ENCODE assay signal across 29 cellular contexts in genomic region chr14:90891326-90891725, GRCh38.
"Had no signal": no experiment of that assay in that cellular context is flagged by ENCODE, and none has a peak within 500 bp of the region (broad histone marks: within the 10 kb centered on the region; RNA-seq: fewer than 3 reads in every experiment).

No MANE protein-coding gene starts in this region.

- H3K36me3 ChIP-seq: colonic mucosa, heart left ventricle had no signal

- H3K27ac Mint-ChIP-seq: dendritic cell treated with granulocyte-macrophage colony-stimulating factor and Interleukin-4, amounts not matched to agents 40 ng/mL and 50 ng/mL, for 4 days; effector memory CD8-positive, alpha-beta T cell; endodermal cell had no signal

- H3K4me3 Mint-ChIP-seq: dendritic cell treated with granulocyte-macrophage colony-stimulating factor and Interleukin-4, amounts not matched to agents 40 ng/mL and 50 ng/mL, for 4 days; effector memory CD8-positive, alpha-beta T cell; endodermal cell had no signal

- DNase-seq: colonic mucosa; cortex of kidney; dermis blood vessel endothelial cell; dorsolateral prefrontal cortex; effector CD4-positive, alpha-beta T cell; effector CD8-positive, alpha-beta T cell; effector memory CD4-positive, alpha-beta T cell; effector memory CD8-positive, alpha-beta T cell; endodermal cell; erythroblast; esophagus squamous epithelium; foreskin fibroblast; foreskin keratinocyte; foreskin melanocyte; gastrocnemius medialis; glutamatergic neuron; head of caudate nucleus; heart left ventricle; heart right ventricle had no signal

- H3K27me3 ChIP-seq: colonic mucosa, dorsolateral prefrontal cortex, esophagus muscularis mucosa, esophagus squamous epithelium, foreskin keratinocyte, gastrocnemius medialis, gastroesophageal sphincter, heart left ventricle, heart right ventricle had no signal

- FAIRE-seq: colon, endometrium, endothelial cell of umbilical vein, frontal cortex had no signal

- H3K9me3 Mint-ChIP-seq: dendritic cell treated with granulocyte-macrophage colony-stimulating factor and Interleukin-4, amounts not matched to agents 40 ng/mL and 50 ng/mL, for 4 days; effector memory CD8-positive, alpha-beta T cell; endodermal cell had no signal

- H3K27ac ChIP-seq: colonic mucosa, coronary artery, epithelial cell of prostate, esophagus muscularis mucosa, esophagus squamous epithelium, foreskin keratinocyte, gastrocnemius medialis, gastroesophageal sphincter, heart left ventricle, heart right ventricle had no signal

- H3K4me1 ChIP-seq: colonic mucosa, esophagus squamous epithelium, foreskin keratinocyte, gastrocnemius medialis had no signal

- H3K4me3 ChIP-seq: colonic mucosa, coronary artery, dorsolateral prefrontal cortex, esophagus muscularis mucosa, esophagus squamous epithelium, gastrocnemius medialis, gastroesophageal sphincter, heart left ventricle, heart right ventricle had no signal

- H3K4me1 Mint-ChIP-seq: endodermal cell had no signal

- H3K9me3 ChIP-seq: colonic mucosa, esophagus muscularis mucosa, esophagus squamous epithelium, gastrocnemius medialis, gastroesophageal sphincter, heart left ventricle, heart right ventricle had no signal

- ATAC-seq: effector memory CD8-positive, alpha-beta T cell; esophagus mucosa; foreskin keratinocyte; gastrocnemius medialis; gastroesophageal sphincter; heart left ventricle; heart right ventricle had no signal

- H3K27me3 Mint-ChIP-seq: dendritic cell treated with granulocyte-macrophage colony-stimulating factor and Interleukin-4, amounts not matched to agents 40 ng/mL and 50 ng/mL, for 4 days; effector memory CD8-positive, alpha-beta T cell had no signal
